ENCODE assay signal across 20 cellular contexts in genomic region chr3:188077160-188077812, GRCh38.
DNase-seq lines count a peak whose midpoint lies in the region; ATAC-seq and TF ChIP-seq lines count a peak whose summit lies in the region.
"Had no signal": no experiment of that assay in that cellular context is flagged by ENCODE, and none has a peak within 500 bp of the region (broad histone marks: within the 10 kb centered on the region; RNA-seq: fewer than 3 reads in every experiment).

No MANE protein-coding gene starts in this region.

- no peak overlapping the region for H3K9ac ChIP-seq in mammary epithelial cell (ENCODE audit: insufficient read depth, low read length)

- peaks cover 3% of the 10 kb centered on the region for H3K36me3 Mint-ChIP-seq in activated T-helper 2 cell treated with anti-CD3 and anti-CD28 coated beads, Interferon-gamma antibody, Interleukin-2, Interleukin-4, amounts not matched to agents 10 μg/mL and 5 μg/mL and 100 μg/mL, durations not matched to agents 14 hours and 24 hours and 36 hours (ENCODE audit: low read depth)
- H3K36me3 Mint-ChIP-seq in stimulated activated memory B cell treated with anti-CD40 and anti-IgM and Interleukin-4, amounts not matched to agents 10 μg/mL and 1 μg/mL and 100 μg/mL, for 72 hours: no peaks in the 10 kb centered on the region
- peaks cover 0 to 5% of the 10 kb centered on the region in 2 donors for H3K36me3 Mint-ChIP-seq in activated naive CD4-positive, alpha-beta T cell treated with anti-CD3 and anti-CD28 coated beads, Interleukin-2, amount 50 U/mL, for 72 hours

- TF ChIP-seq POLR2A in breast epithelium (IDR thresholded peaks at IDR 0.05): no peak
- TF ChIP-seq POLR2A in prostate gland (IDR thresholded peaks at IDR 0.05): no peak
- no peak for TF ChIP-seq POLR2A in uterus (IDR thresholded peaks at IDR 0.05)

- H3K27ac ChIP-seq in breast epithelium (peak overlapping the region; percentile 29 to 53), mammary epithelial cell (ENCODE audit: insufficient read depth, low read depth, low read length) (no peak overlapping the region), heart right ventricle (peak overlapping the region in 9 of 10 donors; percentile 2 to 66 (median 45)), prostate gland (peak overlapping the region; percentile 31 to 70), uterus (peak overlapping the region; percentile 74 to 80)
- H3K27ac ChIP-seq: A549 had no signal

- dilution Hi-C loops in mammary epithelial cell (cut with HindIII; ENCODE audit: low sequenced_read_pairs): no loop called here

- no peak overlapping the region for H2AFZ ChIP-seq in mammary epithelial cell (ENCODE audit: low read depth, low read length)

- H3K9me3 ChIP-seq in breast epithelium: no peaks in the 10 kb centered on the region
- H3K9me3 ChIP-seq in mammary epithelial cell (replicated peaks; ENCODE audit: insufficient read depth, low read length): no peaks in the 10 kb centered on the region
- peaks cover 0 to 8% (median 5%) of the 10 kb centered on the region in 11 donors for H3K9me3 ChIP-seq in heart right ventricle
- H3K9me3 ChIP-seq in prostate gland: no peaks in the 10 kb centered on the region
- no peaks in the 10 kb centered on the region for H3K9me3 ChIP-seq in uterus
- H3K9me3 ChIP-seq: Peyer's patch had no signal

- H3K4me3 ChIP-seq in breast epithelium (no peak overlapping the region), mammary epithelial cell (replicated peaks in 1 of 3; ENCODE audit: insufficient read depth in 1 of 3, low read depth in 2 of 3, low read length in 3 of 3) (no peak overlapping the region), heart right ventricle (no peak overlapping the region), prostate gland (no peak overlapping the region), uterus (no peak overlapping the region)
- H3K4me3 ChIP-seq: A549, Peyer's patch had no signal

- no peaks in the 10 kb centered on the region for H3K36me3 ChIP-seq in breast epithelium
- H3K36me3 ChIP-seq in mammary epithelial cell (ENCODE audit: insufficient read depth, low read length): no peaks in the 10 kb centered on the region
- H3K36me3 ChIP-seq in heart right ventricle: no peaks in the 10 kb centered on the region
- no peaks in the 10 kb centered on the region for H3K36me3 ChIP-seq in prostate gland
- H3K36me3 ChIP-seq in uterus: no peaks in the 10 kb centered on the region
- H3K36me3 ChIP-seq: Peyer's patch had no signal

- in situ Hi-C loops in mammary epithelial cell (cut with MboI; ENCODE audit: low sequenced_read_pairs in 2 of 2): no loop called here

- H3K27me3 Mint-ChIP-seq in activated T-helper 2 cell treated with anti-CD3 and anti-CD28 coated beads, Interferon-gamma antibody, Interleukin-2, Interleukin-4, amounts not matched to agents 10 μg/mL and 5 μg/mL and 100 μg/mL, durations not matched to agents 14 hours and 24 hours and 36 hours (ENCODE audit: low read depth): peaks cover 7% of the 10 kb centered on the region
- H3K27me3 Mint-ChIP-seq in stimulated activated memory B cell treated with anti-CD40 and anti-IgM and Interleukin-4, amounts not matched to agents 10 μg/mL and 1 μg/mL and 100 μg/mL, for 72 hours: no peaks in the 10 kb centered on the region
- H3K27me3 Mint-ChIP-seq: central memory CD8-positive, alpha-beta T cell had no signal

- DNase-seq in breast epithelium (ENCODE audit: low spot score in 2 of 2) (peak in 1 of 2 donors; percentile 23), mammary epithelial cell (no peak), heart right ventricle (peak in 1 of 2 donors; percentile 23), prostate gland (ENCODE audit: low spot score) (peak; percentile 56), uterus (peak; percentile 67 to 79)
- no peak for DNase-seq in activated T-helper 2 cell treated with anti-CD3 and anti-CD28 coated beads, Interferon-gamma antibody, Interleukin-2, Interleukin-4, amounts not matched to agents 10 μg/mL and 5 μg/mL and 100 μg/mL, durations not matched to agents 14 hours and 24 hours and 36 hours (ENCODE audit: low spot score)
- DNase-seq in activated naive CD4-positive, alpha-beta T cell treated with anti-CD3 and anti-CD28 coated beads, Interleukin-2, amount 50 U/mL, for 72 hours (ENCODE audit: low spot score in 2 of 2): no peak
- DNase-seq: activated CD8-positive, alpha-beta memory T cell treated with anti-CD3 and anti-CD28 coated beads, Interleukin-2, amount 50 U/mL, for 4 hours; activated naive CD4-positive, alpha-beta T cell treated with anti-CD3 and anti-CD28 coated beads, Interleukin-2, amount 50 U/mL, for 16 hours; CD8-positive, alpha-beta memory T cell; H7; NCI-H2081; NCI-H526 treated with DMSO at 0.1 percent for 48 hours; Peyer's patch; small intestine; stimulated activated naive CD4-positive, alpha-beta T cell treated with Interleukin-2 at 50 U/mL for 16 hours had no signal

- intact Hi-C loops in breast epithelium (cut with DNase I; ENCODE audit: low total_unique reads): no loop called here
- intact Hi-C loops in mammary epithelial cell (cut with micrococcal nuclease): no loop called here
- intact Hi-C loops in heart right ventricle (cut with DNase I): loop anchor here in 1 of 10 donors (5.0 to 10.0 kb wide), 2 partner anchors 75 to 188 kb away; partner anchors contain the start of gene LPP
- intact Hi-C loops in prostate gland (cut with DNase I): no loop called here
- intact Hi-C loops in uterus (cut with DNase I; ENCODE audit: low total_unique reads): no loop called here
- intact Hi-C loops in activated T-helper 2 cell treated with anti-CD3 and anti-CD28 coated beads, Interferon-gamma antibody, Interleukin-2, Interleukin-4, amounts not matched to agents 10 μg/mL and 5 μg/mL and 100 μg/mL, durations not matched to agents 14 hours and 24 hours and 36 hours (cut with micrococcal nuclease): no loop called here

- TF ChIP-seq CTCF in breast epithelium (IDR thresholded peaks at IDR 0.05): no peak
- TF ChIP-seq CTCF in mammary epithelial cell (conservative IDR thresholded peaks at IDR 0.05 in 1 of 2, IDR thresholded peaks at IDR 0.05 in 1 of 2; ENCODE audit: extremely low read depth in 1 of 2, insufficient read depth in 1 of 2, low read depth in 1 of 2, low read length in 2 of 2): no peak
- no peak for TF ChIP-seq CTCF in heart right ventricle (IDR thresholded peaks at IDR 0.05)
- no peak for TF ChIP-seq CTCF in prostate gland (IDR thresholded peaks at IDR 0.05)
- no peak for TF ChIP-seq CTCF in uterus (IDR thresholded peaks at IDR 0.05)

- H3K4me2 ChIP-seq in mammary epithelial cell (ENCODE audit: insufficient read depth, low read depth, low read length): no peak overlapping the region
- H3K4me2 ChIP-seq: A549 had no signal

- no peaks in the 10 kb centered on the region for H3K79me2 ChIP-seq in mammary epithelial cell (ENCODE audit: insufficient read depth, low read length)

- H3K4me1 ChIP-seq in breast epithelium (no peaks in the 10 kb centered on the region), mammary epithelial cell (ENCODE audit: insufficient read depth, low read length) (no peaks in the 10 kb centered on the region), heart right ventricle (peaks cover 0 to 19% (median 8%) of the 10 kb centered on the region in 9 donors), prostate gland (replicated peaks) (no peaks in the 10 kb centered on the region), uterus (no peaks in the 10 kb centered on the region)
- H3K4me1 ChIP-seq: A549, Peyer's patch had no signal

- WGBS in mammary epithelial cell (ENCODE audit: low coverage, missing lambda C conversion rate): 85% methylated on average over 8 of the region's 8 CpGs
- 78% methylated on average over 8 of the region's 8 CpGs for WGBS in heart right ventricle, 2 donors
- 66% methylated on average over 8 of the region's 8 CpGs for WGBS in prostate gland

- CTCF ChIA-PET in mammary epithelial cell (lab: Charles Lee; ENCODE audit: low non-redundant PET): no interaction called here

- H3K4me1 Mint-ChIP-seq in activated T-helper 2 cell treated with anti-CD3 and anti-CD28 coated beads, Interferon-gamma antibody, Interleukin-2, Interleukin-4, amounts not matched to agents 10 μg/mL and 5 μg/mL and 100 μg/mL, durations not matched to agents 14 hours and 24 hours and 36 hours (ENCODE audit: low read depth): peaks cover 2% of the 10 kb centered on the region
- H3K4me1 Mint-ChIP-seq in stimulated activated memory B cell treated with anti-CD40 and anti-IgM and Interleukin-4, amounts not matched to agents 10 μg/mL and 1 μg/mL and 100 μg/mL, for 72 hours: no peaks in the 10 kb centered on the region
- H3K4me1 Mint-ChIP-seq: CD8-positive, alpha-beta memory T cell; central memory CD8-positive, alpha-beta T cell; WTC11 had no signal

- H3K27me3 ChIP-seq in breast epithelium (no peaks in the 10 kb centered on the region), mammary epithelial cell (ENCODE audit: insufficient read depth, low read length) (no peaks in the 10 kb centered on the region), heart right ventricle (no peaks in the 10 kb centered on the region), prostate gland (replicated peaks; ENCODE audit: insufficient read depth) (no peaks in the 10 kb centered on the region), uterus (no peaks in the 10 kb centered on the region)
- H3K27me3 ChIP-seq: Peyer's patch had no signal

- H3K9me3 Mint-ChIP-seq in activated T-helper 2 cell treated with anti-CD3 and anti-CD28 coated beads, Interferon-gamma antibody, Interleukin-2, Interleukin-4, amounts not matched to agents 10 μg/mL and 5 μg/mL and 100 μg/mL, durations not matched to agents 14 hours and 24 hours and 36 hours: peaks cover 17% of the 10 kb centered on the region
- H3K9me3 Mint-ChIP-seq in stimulated activated memory B cell treated with anti-CD40 and anti-IgM and Interleukin-4, amounts not matched to agents 10 μg/mL and 1 μg/mL and 100 μg/mL, for 72 hours: peaks cover 7% of the 10 kb centered on the region
- peaks cover 0 to 10% of the 10 kb centered on the region in 2 donors for H3K9me3 Mint-ChIP-seq in activated naive CD4-positive, alpha-beta T cell treated with anti-CD3 and anti-CD28 coated beads, Interleukin-2, amount 50 U/mL, for 72 hours
- H3K9me3 Mint-ChIP-seq: central memory CD8-positive, alpha-beta T cell had no signal

- BruUV-seq in mammary epithelial cell (replicated peaks; lab: Mats Ljungman, UMichigan): no TSS peak

- H4K20me1 ChIP-seq in mammary epithelial cell (ENCODE audit: insufficient read depth, low read length): no peaks in the 10 kb centered on the region

- peak; percentile 31 to 85 (median 78) for ATAC-seq in heart right ventricle
- ATAC-seq in stimulated activated memory B cell treated with anti-CD40 and anti-IgM and Interleukin-4, amounts not matched to agents 10 μg/mL and 1 μg/mL and 100 μg/mL, for 72 hours: no peak
- ATAC-seq in activated naive CD4-positive, alpha-beta T cell treated with anti-CD3 and anti-CD28 coated beads, Interleukin-2, amount 50 U/mL, for 72 hours: no peak
- ATAC-seq: A549, WTC11 had no signal

- no peak overlapping the region for H3K27ac Mint-ChIP-seq in activated T-helper 2 cell treated with anti-CD3 and anti-CD28 coated beads, Interferon-gamma antibody, Interleukin-2, Interleukin-4, amounts not matched to agents 10 μg/mL and 5 μg/mL and 100 μg/mL, durations not matched to agents 14 hours and 24 hours and 36 hours
- no peak overlapping the region for H3K27ac Mint-ChIP-seq in stimulated activated memory B cell treated with anti-CD40 and anti-IgM and Interleukin-4, amounts not matched to agents 10 μg/mL and 1 μg/mL and 100 μg/mL, for 72 hours
- H3K27ac Mint-ChIP-seq in activated naive CD4-positive, alpha-beta T cell treated with anti-CD3 and anti-CD28 coated beads, Interleukin-2, amount 50 U/mL, for 72 hours: no peak overlapping the region
- H3K27ac Mint-ChIP-seq: WTC11 had no signal

- no peak overlapping the region for H3K4me3 Mint-ChIP-seq in activated T-helper 2 cell treated with anti-CD3 and anti-CD28 coated beads, Interferon-gamma antibody, Interleukin-2, Interleukin-4, amounts not matched to agents 10 μg/mL and 5 μg/mL and 100 μg/mL, durations not matched to agents 14 hours and 24 hours and 36 hours (ENCODE audit: low read depth)
- H3K4me3 Mint-ChIP-seq in stimulated activated memory B cell treated with anti-CD40 and anti-IgM and Interleukin-4, amounts not matched to agents 10 μg/mL and 1 μg/mL and 100 μg/mL, for 72 hours: no peak overlapping the region
- H3K4me3 Mint-ChIP-seq: CD8-positive, alpha-beta memory T cell; central memory CD8-positive, alpha-beta T cell; WTC11 had no signal

Comparison
In these comparisons a context has a peak if more than half of its experiments do, and no peak if none do; other contexts are left out.
1. DNase-seq: peak in prostate gland (single experiment) and uterus (2 of 2); none in mammary epithelial cell (single experiment), activated T-helper 2 cell treated with anti-CD3 and anti-CD28 coated beads, Interferon-gamma antibody, Interleukin-2, Interleukin-4, amounts not matched to agents 10 μg/mL and 5 μg/mL and 100 μg/mL, durations not matched to agents 14 hours and 24 hours and 36 hours (single experiment) and activated naive CD4-positive, alpha-beta T cell treated with anti-CD3 and anti-CD28 coated beads, Interleukin-2, amount 50 U/mL, for 72 hours (0 of 2).
2. ATAC-seq: peak in heart right ventricle (8 of 8); none in stimulated activated memory B cell treated with anti-CD40 and anti-IgM and Interleukin-4, amounts not matched to agents 10 μg/mL and 1 μg/mL and 100 μg/mL, for 72 hours (single experiment) and activated naive CD4-positive, alpha-beta T cell treated with anti-CD3 and anti-CD28 coated beads, Interleukin-2, amount 50 U/mL, for 72 hours (0 of 2).